8 cellular contexts compared by ENCODE assay signal in genomic region chr14:55272415-55272786, GRCh38. TPM values are rescaled to one million over a fixed set of nuclear protein-coding genes. Genes with fewer than 3 reads are reported as not detected.
DNase-seq lines count a peak whose midpoint lies in the region; ATAC-seq and TF ChIP-seq lines count a peak whose summit lies in the region.

No MANE protein-coding gene starts in this region.

- H3K36me3 Mint-ChIP-seq in T-cell, result no peaks in the 10 kb centered on the region

- H3K4me3 ChIP-seq in GM12865 (ENCODE audit: low read depth, low read length) (peak overlapping the region; percentile 86), fibroblast of pulmonary artery (replicated peaks; ENCODE audit: low read depth, low read length) (peak overlapping the region; percentile 95), retinal pigment epithelial cell (ENCODE audit: low read length) (peak overlapping the region; percentile 90)

- H3K27me3 Mint-ChIP-seq in T-cell, result no peaks in the 10 kb centered on the region

- DNase-seq in GM12865 (ENCODE audit: low read depth) (no peak), T-cell (no peak), fibroblast of pulmonary artery (ENCODE audit: low read depth) (no peak), retinal pigment epithelial cell (ENCODE audit: low read depth) (no peak), NCI-H82 treated with DMSO at 0.1 percent for 48 hours (lab: John Stamatoyannopoulos, UW; ENCODE audit: unreplicated experiment) (no peak)

- H3K27ac Mint-ChIP-seq in T-cell, result peak overlapping the region; percentile 78 to 86

- ATAC-seq in T-cell (replicated peaks in 1 of 4) (no peak), HG03432 (IDR thresholded peaks at IDR 0.05; ENCODE audit: unreplicated experiment) (no peak), HG03108 (IDR thresholded peaks at IDR 0.05; ENCODE audit: unreplicated experiment) (no peak), GM18502 (IDR thresholded peaks at IDR 0.05; ENCODE audit: poor library complexity, unreplicated experiment) (no peak)

- H3K4me3 Mint-ChIP-seq in T-cell, result peak overlapping the region; percentile 86 to 92 (median 88)

- TF ChIP-seq CTCF in GM12865 (IDR thresholded peaks at IDR 0.05; ENCODE audit: insufficient read depth, low read depth, low read length, missing control alignments) (no peak), fibroblast of pulmonary artery (IDR thresholded peaks at IDR 0.05; ENCODE audit: low read length, missing control alignments) (no peak), retinal pigment epithelial cell (conservative IDR thresholded peaks at IDR 0.05; ENCODE audit: low read depth, low read length) (no peak)

- CTCF ChIA-PET in T-cell (lab: Charles Lee), result interaction anchor here (0.6 to 5.1 kb wide), 16 partner anchors 9 to 231 kb away, joined by 3 to 85 read pairs (median 5); no protein-coding TSS in a partner anchor

- no peaks in the 10 kb centered on the region for H3K9me3 Mint-ChIP-seq in T-cell

- POLR2A ChIA-PET in T-cell (lab: Charles Lee), result interaction anchor here (0.5 to 1.4 kb wide), 10 partner anchors 9 to 205 kb away, joined by 3 to 10 read pairs (median 3); no protein-coding TSS in a partner anchor

- peaks cover 52 to 56% (median 54%) of the 10 kb centered on the region in 3 donors for H3K4me1 Mint-ChIP-seq in T-cell

RNA-seq across cellular contexts. Expression of gene FBXO34, which starts 1.2 kb away (rescaled TPM):
- 10 to 100 TPM; 22.1 to 36.9 (median 28.7) TPM for total RNA-seq in T-cell
